ENCODE assay signal across 10 cellular contexts in the genomic region with DNA sequence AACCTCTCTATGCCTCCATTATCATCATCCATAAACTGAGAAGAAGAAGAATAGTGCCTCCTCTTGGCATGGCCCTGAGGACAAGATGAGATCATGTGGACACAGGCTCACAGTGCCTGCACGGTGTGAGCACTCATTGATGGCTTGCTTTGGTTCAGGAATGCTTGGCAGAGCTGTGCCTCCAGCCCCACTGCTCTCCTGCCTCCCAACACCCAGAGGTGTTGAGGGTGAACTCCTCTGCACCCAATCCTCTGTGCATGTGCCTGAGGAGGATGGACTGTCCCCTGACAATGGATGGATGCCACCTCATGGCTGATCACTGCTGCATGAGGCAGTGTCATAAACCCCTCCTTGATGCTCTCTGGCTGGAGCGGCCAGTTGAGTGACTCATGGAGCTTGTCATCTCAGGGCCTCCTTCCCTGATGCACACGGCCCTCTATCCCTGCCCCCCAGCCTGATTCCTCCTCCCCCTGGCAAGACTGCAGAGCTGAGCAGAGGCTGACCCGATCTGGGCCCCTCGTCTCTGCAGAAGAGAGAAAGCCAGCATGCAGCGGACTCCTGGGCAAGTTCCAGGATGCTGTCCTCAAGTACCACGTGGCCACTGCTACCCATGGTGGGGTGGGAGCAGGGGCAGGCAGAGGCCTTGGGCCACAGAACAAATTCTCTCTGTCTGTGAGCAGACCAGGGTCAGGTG.
DNase-seq lines count a peak whose midpoint lies in the region; ATAC-seq and TF ChIP-seq lines count a peak whose summit lies in the region.
"Had no signal": no experiment of that assay in that cellular context is flagged by ENCODE, and none has a peak within 500 bp of the region (broad histone marks: within the 10 kb centered on the region; RNA-seq: fewer than 3 reads in every experiment).

No MANE protein-coding gene starts in this region.

- intact Hi-C loops in thyroid gland (cut with DNase I), result no loop called here

- no peaks in the 10 kb centered on the region for H3K36me3 ChIP-seq in thyroid gland

- H3K4me1 ChIP-seq in thyroid gland, result no peaks in the 10 kb centered on the region

- DNase-seq in NCI-H446 treated with DMSO at 0.1 percent for 48 hours (lab: John Stamatoyannopoulos, UW) (peak; percentile 19), fibroblast of the aortic adventitia (ENCODE audit: low read depth) (peak; percentile 90), thyroid gland (no peak), T-helper 17 cell (no peak), NCI-H1694 treated with DMSO at 0.1 percent for 48 hours (lab: John Stamatoyannopoulos, UW) (no peak)
- no peak for DNase-seq in stimulated activated naive CD8-positive, alpha-beta T cell treated with anti-CD3 and anti-CD28 coated beads, Interleukin-15, Interleukin-2, amounts not matched to agents 100 U/mL and 50 U/mL, for 24 hours
- DNase-seq: H9, nephron progenitor cell had no signal

- peaks cover 2% of the 10 kb centered on the region for H3K36me3 Mint-ChIP-seq in T-helper 17 cell (ENCODE audit: low read depth)

- H3K4me3 ChIP-seq in fibroblast of the aortic adventitia (ENCODE audit: low read depth, low read length) (no peak overlapping the region), thyroid gland (replicated peaks in 1 of 3) (no peak overlapping the region)

- TF ChIP-seq CTCF in fibroblast of the aortic adventitia (IDR thresholded peaks at IDR 0.05; ENCODE audit: insufficient read depth, low read length) (no peak), thyroid gland (IDR thresholded peaks at IDR 0.05) (no peak)

- no peak for TF ChIP-seq POLR2A in thyroid gland (IDR thresholded peaks at IDR 0.05)

- 44 to 46% methylated on average over 5 to 7 of the region's 7 CpGs for WGBS in thyroid gland, 2 donors

- no peaks in the 10 kb centered on the region for H3K27me3 ChIP-seq in thyroid gland

- ATAC-seq in GM21381 (IDR thresholded peaks at IDR 0.05; ENCODE audit: unreplicated experiment), result peak; percentile 6
- peak; percentile 30 for ATAC-seq in stimulated activated naive CD8-positive, alpha-beta T cell treated with anti-CD3 and anti-CD28 coated beads, Interleukin-15, Interleukin-2, amounts not matched to agents 100 U/mL and 50 U/mL, for 24 hours
- ATAC-seq in GM19452 (IDR thresholded peaks at IDR 0.05; ENCODE audit: unreplicated experiment), result no peak
- ATAC-seq in T-helper 17 cell, result no peak

- no peak overlapping the region for H3K27ac ChIP-seq in thyroid gland

- H3K4me1 Mint-ChIP-seq in T-helper 17 cell, result no peaks in the 10 kb centered on the region

- peaks cover 29% of the 10 kb centered on the region for H3K27me3 Mint-ChIP-seq in T-helper 17 cell

- H3K4me3 Mint-ChIP-seq in T-helper 17 cell, result no peak overlapping the region
- H3K4me3 Mint-ChIP-seq: H9, nephron progenitor cell had no signal

- no peak overlapping the region for H3K27ac Mint-ChIP-seq in T-helper 17 cell
- H3K27ac Mint-ChIP-seq: nephron progenitor cell had no signal

- H3K9me3 ChIP-seq in thyroid gland, result no peaks in the 10 kb centered on the region
- no peaks in the 10 kb centered on the region for H3K9me3 ChIP-seq in T-helper 17 cell (ENCODE audit: control insufficient read depth, low read length, poor library complexity, severe bottlenecking)

Comparison
In these comparisons a context has a peak if more than half of its experiments do, and no peak if none do; other contexts are left out.
1. ATAC-seq: peak in GM21381 (single experiment) and stimulated activated naive CD8-positive, alpha-beta T cell treated with anti-CD3 and anti-CD28 coated beads, Interleukin-15, Interleukin-2, amounts not matched to agents 100 U/mL and 50 U/mL, for 24 hours (single experiment); none in GM19452 (single experiment) and T-helper 17 cell (single experiment).
2. DNase-seq: peak in NCI-H446 treated with DMSO at 0.1 percent for 48 hours (single experiment) and fibroblast of the aortic adventitia (single experiment); none in stimulated activated naive CD8-positive, alpha-beta T cell treated with anti-CD3 and anti-CD28 coated beads, Interleukin-15, Interleukin-2, amounts not matched to agents 100 U/mL and 50 U/mL, for 24 hours (single experiment), thyroid gland (0 of 2), T-helper 17 cell (0 of 3) and NCI-H1694 treated with DMSO at 0.1 percent for 48 hours (single experiment).